In genomic region chr17:28523186-28523585, GRCh38 we compare ENCODE assay signal across 35 cellular contexts. TPM values are rescaled to one million over a fixed set of nuclear protein-coding genes. Genes with fewer than 3 reads are reported as not detected.
"Had no signal": no experiment of that assay in that cellular context is flagged by ENCODE, and none has a peak within 500 bp of the region (broad histone marks: within the 10 kb centered on the region; RNA-seq: fewer than 3 reads in every experiment).

No MANE protein-coding gene starts in this region.

- H3K27me3 ChIP-seq: body of pancreas, colonic mucosa, esophagus squamous epithelium had no signal

- H3K27ac Mint-ChIP-seq: activated B cell treated with CpG ODN at 0.5 μM for 24 hours; activated CD8-positive, alpha-beta T cell treated with anti-CD3 and anti-CD28 coated beads for 36 hours; activated naive CD8-positive, alpha-beta T cell; activated T-helper 17 cell treated with anti-CD3 and anti-CD28 coated beads, Interleukin-2, amount 50 U/mL, for 72 hours; T-helper 17 cell; T-helper 2 cell treated with Interferon-gamma antibody and Interleukin-4, amounts not matched to agents 5 μg/mL and 100 μg/mL, for 36 hours had no signal

- H3K9me3 Mint-ChIP-seq: activated B cell treated with CpG ODN at 0.5 μM for 24 hours; activated CD8-positive, alpha-beta T cell treated with anti-CD3 and anti-CD28 coated beads for 36 hours; activated T-cell treated with anti-CD3 and anti-CD28 coated beads, Interleukin-2, amount 50 U/mL, for 4 hours; activated T-helper 17 cell treated with anti-CD3 and anti-CD28 coated beads, Interleukin-2, amount 50 U/mL, for 72 hours; T-helper 2 cell treated with Interferon-gamma antibody and Interleukin-4, amounts not matched to agents 5 μg/mL and 100 μg/mL, for 36 hours had no signal

- H3K36me3 Mint-ChIP-seq: activated naive CD8-positive, alpha-beta T cell had no signal

- DNase-seq: activated B cell treated with CpG ODN at 0.5 μM for 24 hours; activated CD4-positive, alpha-beta T cell treated with anti-CD3 and anti-CD28 coated beads for 48 hours; activated CD4-positive, alpha-beta T cell treated with anti-CD3 and anti-CD28 coated beads, Interleukin-2, amount 50 U/mL, for 1 hour; activated CD4-positive, alpha-beta T cell treated with anti-CD3 and anti-CD28 coated beads, Interleukin-2, amount 50 U/mL, for 48 hours; activated CD8-positive, alpha-beta memory T cell treated with anti-CD3 and anti-CD28 coated beads for 24 hours; activated CD8-positive, alpha-beta T cell treated with anti-CD3 and anti-CD28 coated beads for 36 hours; activated effector memory CD4-positive, alpha-beta T cell treated with Interleukin-2 at 50 U/mL for 16 hours; activated gamma-delta T cell treated with Interleukin-2 at 50 U/mL for 16 hours; activated naive CD4-positive, alpha-beta T cell treated with anti-CD3 and anti-CD28 coated beads, Interleukin-2, amount 50 U/mL, for 16 hours; activated naive CD4-positive, alpha-beta T cell treated with Interleukin-2 at 50 U/mL for 16 hours; activated T-cell treated with anti-CD3 and anti-CD28 coated beads, Interleukin-2, amount 50 U/mL, for 4 hours; amniotic stem cell; anterior cingulate cortex; body of pancreas; caudate nucleus; cerebellar nuclear complex; colonic mucosa; effector CD8-positive, alpha-beta T cell; esophagus squamous epithelium; foreskin melanocyte; glutamatergic neuron; T-helper 1 cell; T-helper 17 cell; T1000; WERI-Rb-1 had no signal

- H3K4me1 Mint-ChIP-seq: activated T-helper 17 cell treated with anti-CD3 and anti-CD28 coated beads, Interleukin-2, amount 50 U/mL, for 72 hours had no signal

- H3K4me3 Mint-ChIP-seq: activated B cell treated with CpG ODN at 0.5 μM for 24 hours; activated CD8-positive, alpha-beta T cell treated with anti-CD3 and anti-CD28 coated beads for 36 hours; activated naive CD8-positive, alpha-beta T cell; activated T-cell treated with anti-CD3 and anti-CD28 coated beads, Interleukin-2, amount 50 U/mL, for 4 hours; activated T-helper 17 cell treated with anti-CD3 and anti-CD28 coated beads, Interleukin-2, amount 50 U/mL, for 72 hours; T-helper 17 cell; T-helper 2 cell treated with Interferon-gamma antibody and Interleukin-4, amounts not matched to agents 5 μg/mL and 100 μg/mL, for 36 hours had no signal

- H3K36me3 ChIP-seq: colonic mucosa, gastroesophageal sphincter, WERI-Rb-1 had no signal

- H3K27ac ChIP-seq: body of pancreas, colonic mucosa, epithelial cell of prostate, gastroesophageal sphincter, WERI-Rb-1 had no signal

- ATAC-seq: activated CD4-positive, CD25-positive, alpha-beta regulatory T cell treated with anti-CD3 and anti-CD28 coated beads, Interleukin-2, amount 50 U/mL, for 24 hours; activated CD8-positive, alpha-beta T cell treated with anti-CD3 and anti-CD28 coated beads for 36 hours; activated T-cell treated with anti-CD3 and anti-CD28 coated beads, Interleukin-2, amount 50 U/mL, for 4 hours; activated T-helper 17 cell treated with anti-CD3 and anti-CD28 coated beads, Interleukin-2, amount 50 U/mL, for 72 hours; body of pancreas; gastroesophageal sphincter; T-helper 17 cell had no signal

- H3K9me3 ChIP-seq: body of pancreas, colonic mucosa, esophagus squamous epithelium, gastroesophageal sphincter had no signal

- H3K4me3 ChIP-seq: body of pancreas, colonic mucosa, esophagus squamous epithelium, gastroesophageal sphincter had no signal

- H3K27me3 Mint-ChIP-seq: activated B cell treated with CpG ODN at 0.5 μM for 24 hours; activated CD8-positive, alpha-beta T cell treated with anti-CD3 and anti-CD28 coated beads for 36 hours; activated naive CD8-positive, alpha-beta T cell; activated T-helper 17 cell treated with anti-CD3 and anti-CD28 coated beads, Interleukin-2, amount 50 U/mL, for 72 hours had no signal

RNA-seq across cellular contexts. Expression of gene FOXN1, which starts 17.0 kb away (rescaled TPM):
- total RNA-seq: activated B cell treated with CpG ODN at 0.5 μM for 24 hours; activated CD8-positive, alpha-beta T cell treated with anti-CD3 and anti-CD28 coated beads for 36 hours; activated T-cell treated with anti-CD3 and anti-CD28 coated beads, Interleukin-2, amount 50 U/mL, for 4 hours; activated T-helper 17 cell treated with anti-CD3 and anti-CD28 coated beads, Interleukin-2, amount 50 U/mL, for 72 hours; dermis microvascular lymphatic vessel endothelial cell; endothelial cell of umbilical vein; fibroblast of lung; fibroblast of villous mesenchyme; T-helper 17 cell had no signal
- polyA plus RNA-seq: endothelial cell of umbilical vein, fibroblast of lung had no signal

RNA-seq across cellular contexts. Expression of gene SLC13A2, which starts 49.7 kb away (rescaled TPM):
- total RNA-seq: activated B cell treated with CpG ODN at 0.5 μM for 24 hours; activated CD8-positive, alpha-beta T cell treated with anti-CD3 and anti-CD28 coated beads for 36 hours; activated T-cell treated with anti-CD3 and anti-CD28 coated beads, Interleukin-2, amount 50 U/mL, for 4 hours; activated T-helper 17 cell treated with anti-CD3 and anti-CD28 coated beads, Interleukin-2, amount 50 U/mL, for 72 hours; dermis microvascular lymphatic vessel endothelial cell; endothelial cell of umbilical vein; esophagus squamous epithelium; fibroblast of lung; fibroblast of villous mesenchyme; T-helper 17 cell had no signal
- polyA plus RNA-seq: endothelial cell of umbilical vein, fibroblast of lung had no signal
